In the genomic region with DNA sequence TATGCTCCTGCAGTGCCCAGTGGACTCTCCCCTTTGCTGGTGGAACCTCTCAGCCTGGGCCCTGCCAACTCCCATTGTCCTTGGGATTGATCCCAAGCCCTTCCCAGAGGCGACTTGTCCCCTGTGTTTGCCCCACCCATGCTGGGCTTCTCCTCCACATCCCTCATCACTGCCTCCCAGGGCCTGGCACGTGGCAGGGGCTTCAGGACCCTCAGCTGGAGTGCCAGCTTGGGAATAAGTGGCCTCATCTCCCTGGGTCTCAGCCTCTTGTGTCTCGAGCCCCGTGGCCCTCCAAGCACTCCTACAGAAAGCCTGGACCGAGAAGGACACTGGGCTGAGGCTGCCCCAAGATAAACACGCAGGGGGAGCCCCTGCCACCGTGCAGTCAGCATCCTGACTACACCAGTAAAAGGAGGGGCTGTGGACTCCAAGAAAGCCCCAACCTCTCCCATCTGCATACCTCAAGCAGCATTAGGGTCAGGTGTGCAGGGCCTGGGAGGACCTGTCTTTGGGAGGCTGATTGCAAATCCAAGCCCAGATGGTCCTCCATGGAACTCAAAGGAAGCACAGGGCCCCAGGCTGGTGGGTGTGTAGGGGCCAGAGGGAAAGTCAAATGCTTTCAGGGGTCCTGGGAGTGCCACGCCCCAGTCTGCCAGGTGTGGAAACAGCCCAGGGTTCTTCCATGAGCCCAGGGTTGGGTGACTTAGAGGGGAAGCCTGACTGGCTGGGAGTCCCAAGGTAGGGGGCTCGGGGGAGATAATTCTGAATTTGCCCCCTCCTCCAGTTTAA, we compare ENCODE assay signal across 19 cellular contexts. TPM values are rescaled to one million over a fixed set of nuclear protein-coding genes. Genes with fewer than 3 reads are reported as not detected.
DNase-seq lines count a peak whose midpoint lies in the region; ATAC-seq and TF ChIP-seq lines count a peak whose summit lies in the region.
"Had no signal": no experiment of that assay in that cellular context is flagged by ENCODE, and none has a peak within 500 bp of the region (broad histone marks: within the 10 kb centered on the region; RNA-seq: fewer than 3 reads in every experiment).

No MANE protein-coding gene starts in this region.

- intact Hi-C loops in posterior vena cava (cut with DNase I): no loop called here

- H3K27me3 ChIP-seq in OCI-LY3 (ENCODE audit: low read depth, low read length): no peaks in the 10 kb centered on the region
- H3K27me3 ChIP-seq: BLaER1 treated with 17β-estradiol and CSF1 and Interleukin-3, amounts not matched to agents 10 nM and 100 nM had no signal

- TF ChIP-seq CTCF in OCI-LY3 (IDR thresholded peaks at IDR 0.05; ENCODE audit: low read depth, low read length): no peak
- TF ChIP-seq CTCF in chondrocyte (IDR thresholded peaks at IDR 0.05): no peak

- H4K20me1 ChIP-seq in OCI-LY3 (ENCODE audit: insufficient read depth, low read length): no peaks in the 10 kb centered on the region
- H4K20me1 ChIP-seq: BLaER1 treated with 17β-estradiol and CSF1 and Interleukin-3, amounts not matched to agents 10 nM and 100 nM had no signal

- no peak overlapping the region for H3K4me3 Mint-ChIP-seq in activated CD4-positive, alpha-beta T cell treated with anti-CD3 and anti-CD28 coated beads, Interleukin-2, amount 10 ng/mL, durations not matched to agents 7 days and 5 days
- H3K4me3 Mint-ChIP-seq in chondrocyte (ENCODE audit: unreplicated experiment) (no peak overlapping the region), T-helper 17 cell (no peak overlapping the region)
- H3K4me3 Mint-ChIP-seq: activated CD4-positive, alpha-beta T cell treated with anti-CD3 and anti-CD28 coated beads for 36 hours had no signal

- no peaks in the 10 kb centered on the region for H3K4me1 Mint-ChIP-seq in activated CD4-positive, alpha-beta T cell treated with anti-CD3 and anti-CD28 coated beads, Interleukin-2, amount 10 ng/mL, durations not matched to agents 7 days and 5 days
- no peaks in the 10 kb centered on the region for H3K4me1 Mint-ChIP-seq in chondrocyte (ENCODE audit: low read depth)
- peaks cover under 1% of the 10 kb centered on the region for H3K4me1 Mint-ChIP-seq in T-helper 17 cell
- H3K4me1 Mint-ChIP-seq: activated CD4-positive, alpha-beta T cell treated with anti-CD3 and anti-CD28 coated beads for 36 hours had no signal

- H2AFZ ChIP-seq in OCI-LY3 (ENCODE audit: low read depth, low read length): no peak overlapping the region

- peaks cover 87% of the 10 kb centered on the region for H3K4me1 ChIP-seq in OCI-LY3 (ENCODE audit: low read length)

- peak; percentile 0 for DNase-seq in activated CD4-positive, alpha-beta T cell treated with anti-CD3 and anti-CD28 coated beads for 48 hours
- no peak for DNase-seq in activated CD4-positive, alpha-beta T cell treated with anti-CD3 and anti-CD28 coated beads, Interleukin-2, amount 10 ng/mL, durations not matched to agents 7 days and 5 days
- DNase-seq in chondrocyte (ENCODE audit: low spot score) (peak; percentile 68), posterior vena cava (ENCODE audit: low spot score) (peak; percentile 60), HCEC 1CT (no peak), T-helper 17 cell (no peak)
- DNase-seq: activated CD4-positive, alpha-beta T cell treated with anti-CD3 and anti-CD28 coated beads for 36 hours; GDM1; NCI-H2107; NCI-H526; small intestine; stimulated activated CD4-positive, alpha-beta T cell treated with anti-CD3 and anti-CD28 coated beads, Interleukin-4, amount 100 ng/mL, for 4 hours; T-helper 9 cell had no signal

- POLR2A ChIA-PET in activated CD4-positive, alpha-beta T cell treated with anti-CD3 and anti-CD28 coated beads, Interleukin-2, amount 10 ng/mL, durations not matched to agents 7 days and 5 days (lab: Charles Lee): no interaction called here

- peaks cover 14% of the 10 kb centered on the region for H3K9me3 ChIP-seq in OCI-LY3 (ENCODE audit: insufficient read depth, low read length)
- no peaks in the 10 kb centered on the region for H3K9me3 ChIP-seq in T-helper 17 cell (ENCODE audit: control insufficient read depth, low read length, poor library complexity, severe bottlenecking)

- H3K27ac ChIP-seq in OCI-LY3 (ENCODE audit: low read length): peak overlapping the region; percentile 28
- H3K27ac ChIP-seq: BLaER1 treated with 17β-estradiol and CSF1 and Interleukin-3, amounts not matched to agents 10 nM and 100 nM; thoracic aorta had no signal

- ATAC-seq in T-helper 17 cell (no peak), HG03159 (IDR thresholded peaks at IDR 0.05; ENCODE audit: unreplicated experiment) (no peak)
- ATAC-seq: activated CD4-positive, alpha-beta T cell treated with anti-CD3 and anti-CD28 coated beads for 36 hours; esophagus mucosa had no signal

- peaks cover 3% of the 10 kb centered on the region for H3K9me3 Mint-ChIP-seq in activated CD4-positive, alpha-beta T cell treated with anti-CD3 and anti-CD28 coated beads, Interleukin-2, amount 10 ng/mL, durations not matched to agents 7 days and 5 days
- peaks cover 15% of the 10 kb centered on the region for H3K9me3 Mint-ChIP-seq in chondrocyte (ENCODE audit: low read depth)

- peak overlapping the region; percentile 24; the same call in 1 of the 2 replicates for H3K4me3 ChIP-seq in OCI-LY3 (ENCODE audit: low read length)
- H3K4me3 ChIP-seq: BLaER1 treated with 17β-estradiol and CSF1 and Interleukin-3, amounts not matched to agents 10 nM and 100 nM; GM12878; thoracic aorta had no signal

- peak overlapping the region; percentile 52 for H3K9ac ChIP-seq in OCI-LY3 (ENCODE audit: low read length)
- H3K9ac ChIP-seq: BLaER1 treated with 17β-estradiol and CSF1 and Interleukin-3, amounts not matched to agents 10 nM and 100 nM had no signal

- H3K79me2 ChIP-seq in OCI-LY3 (ENCODE audit: low read length): no peaks in the 10 kb centered on the region

- CTCF ChIA-PET in activated CD4-positive, alpha-beta T cell treated with anti-CD3 and anti-CD28 coated beads, Interleukin-2, amount 10 ng/mL, durations not matched to agents 7 days and 5 days (lab: Charles Lee): interaction anchor here (0.6 to 1.1 kb wide), 2 partner anchors 11 to 35 kb away, joined by 3 read pairs; no protein-coding TSS in a partner anchor

- H3K4me2 ChIP-seq in OCI-LY3 (ENCODE audit: low read length): peak overlapping the region; percentile 67

- no peak overlapping the region for H3K27ac Mint-ChIP-seq in activated CD4-positive, alpha-beta T cell treated with anti-CD3 and anti-CD28 coated beads, Interleukin-2, amount 10 ng/mL, durations not matched to agents 7 days and 5 days
- H3K27ac Mint-ChIP-seq in chondrocyte (ENCODE audit: unreplicated experiment) (no peak overlapping the region), T-helper 17 cell (no peak overlapping the region)
- H3K27ac Mint-ChIP-seq: activated CD4-positive, alpha-beta T cell treated with anti-CD3 and anti-CD28 coated beads for 36 hours had no signal

- peaks cover 14% of the 10 kb centered on the region for H3K36me3 ChIP-seq in OCI-LY3 (replicated peaks; ENCODE audit: low read depth, low read length)
- H3K36me3 ChIP-seq: BLaER1 treated with 17β-estradiol and CSF1 and Interleukin-3, amounts not matched to agents 10 nM and 100 nM; thoracic aorta had no signal

- H3K27me3 Mint-ChIP-seq in activated CD4-positive, alpha-beta T cell treated with anti-CD3 and anti-CD28 coated beads, Interleukin-2, amount 10 ng/mL, durations not matched to agents 7 days and 5 days: peaks cover 7% of the 10 kb centered on the region
- H3K27me3 Mint-ChIP-seq in chondrocyte (ENCODE audit: low read depth) (peaks cover 11% of the 10 kb centered on the region), T-helper 17 cell (peaks cover 7% of the 10 kb centered on the region)

- H3K36me3 Mint-ChIP-seq in activated CD4-positive, alpha-beta T cell treated with anti-CD3 and anti-CD28 coated beads, Interleukin-2, amount 10 ng/mL, durations not matched to agents 7 days and 5 days (ENCODE audit: low read depth): no peaks in the 10 kb centered on the region
- H3K36me3 Mint-ChIP-seq in chondrocyte (ENCODE audit: low read depth): peaks cover 2% of the 10 kb centered on the region
- no peaks in the 10 kb centered on the region for H3K36me3 Mint-ChIP-seq in T-helper 17 cell (ENCODE audit: low read depth)

RNA-seq across cellular contexts. Expression of a gene that starts 9.5 kb away (rescaled TPM):
- under 1 TPM; 0.35 to 0.37 TPM for total RNA-seq in activated CD4-positive, alpha-beta T cell treated with anti-CD3 and anti-CD28 coated beads, Interleukin-2, amount 10 ng/mL, durations not matched to agents 7 days and 5 days
- total RNA-seq in chondrocyte (3.9 to 4.9 TPM (median 4.5 TPM) in 3 replicates), posterior vena cava (10 to 100 TPM; 34.3 to 37.0 TPM), T-helper 17 cell (10 to 100 TPM in 1 of 2 donors, 1 to 10 TPM in 1; 1.4 to 44.1 TPM)

Comparison
In these comparisons a context has a peak if more than half of its experiments do, and no peak if none do; other contexts are left out.
1. DNase-seq: peak in activated CD4-positive, alpha-beta T cell treated with anti-CD3 and anti-CD28 coated beads for 48 hours (single experiment), chondrocyte (single experiment) and posterior vena cava (single experiment); none in activated CD4-positive, alpha-beta T cell treated with anti-CD3 and anti-CD28 coated beads, Interleukin-2, amount 10 ng/mL, durations not matched to agents 7 days and 5 days (single experiment), HCEC 1CT (single experiment) and T-helper 17 cell (0 of 3).